1 cellular context compared by ENCODE assay signal in the genomic region with DNA sequence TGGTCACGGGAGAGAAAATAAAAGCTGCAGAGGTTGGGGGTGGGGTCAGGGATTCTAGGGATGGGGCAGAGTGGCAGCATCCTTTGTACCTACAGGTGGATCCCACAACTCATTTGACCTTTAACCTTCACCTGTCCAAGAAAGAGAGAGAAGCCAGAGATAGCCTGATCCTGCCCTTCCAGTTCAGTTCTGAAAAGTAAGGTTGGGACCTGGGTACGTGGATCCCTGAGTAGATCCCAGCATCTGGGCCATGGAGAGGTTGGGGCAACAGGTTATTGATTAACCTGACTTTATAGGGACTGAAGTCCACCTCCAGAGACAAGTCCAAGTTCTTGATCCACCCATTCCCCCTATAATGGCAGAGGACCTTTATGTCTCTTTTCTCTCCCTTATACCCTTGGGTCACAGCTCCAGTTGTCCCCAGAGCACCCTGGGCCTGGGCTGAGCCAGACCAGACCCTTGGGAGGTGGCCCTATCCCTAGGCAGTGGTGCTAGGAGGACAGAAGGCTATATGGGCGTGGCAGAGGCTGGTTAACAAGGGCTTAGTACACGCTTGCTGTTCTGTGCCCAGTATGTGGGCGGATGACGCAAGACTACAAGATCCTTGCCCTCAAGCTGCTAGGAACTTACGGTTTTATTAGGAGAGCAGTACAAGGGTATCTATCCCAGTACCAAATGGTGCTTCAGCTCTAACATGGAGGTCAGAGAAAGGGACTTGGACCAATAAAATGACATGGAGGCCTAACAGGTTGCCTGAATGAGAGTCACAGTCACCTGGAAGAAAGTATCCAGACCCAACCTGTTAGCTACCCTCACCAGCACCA.
TF ChIP-seq lines count a peak whose summit lies in the region.

No MANE protein-coding gene starts in this region.

TF ChIP-seq in GM23338, 12 proteins besides CTCF, POLR2A, EP300 and RAD21 (continued from another document):
- TF ChIP-seq, protein P1, sequence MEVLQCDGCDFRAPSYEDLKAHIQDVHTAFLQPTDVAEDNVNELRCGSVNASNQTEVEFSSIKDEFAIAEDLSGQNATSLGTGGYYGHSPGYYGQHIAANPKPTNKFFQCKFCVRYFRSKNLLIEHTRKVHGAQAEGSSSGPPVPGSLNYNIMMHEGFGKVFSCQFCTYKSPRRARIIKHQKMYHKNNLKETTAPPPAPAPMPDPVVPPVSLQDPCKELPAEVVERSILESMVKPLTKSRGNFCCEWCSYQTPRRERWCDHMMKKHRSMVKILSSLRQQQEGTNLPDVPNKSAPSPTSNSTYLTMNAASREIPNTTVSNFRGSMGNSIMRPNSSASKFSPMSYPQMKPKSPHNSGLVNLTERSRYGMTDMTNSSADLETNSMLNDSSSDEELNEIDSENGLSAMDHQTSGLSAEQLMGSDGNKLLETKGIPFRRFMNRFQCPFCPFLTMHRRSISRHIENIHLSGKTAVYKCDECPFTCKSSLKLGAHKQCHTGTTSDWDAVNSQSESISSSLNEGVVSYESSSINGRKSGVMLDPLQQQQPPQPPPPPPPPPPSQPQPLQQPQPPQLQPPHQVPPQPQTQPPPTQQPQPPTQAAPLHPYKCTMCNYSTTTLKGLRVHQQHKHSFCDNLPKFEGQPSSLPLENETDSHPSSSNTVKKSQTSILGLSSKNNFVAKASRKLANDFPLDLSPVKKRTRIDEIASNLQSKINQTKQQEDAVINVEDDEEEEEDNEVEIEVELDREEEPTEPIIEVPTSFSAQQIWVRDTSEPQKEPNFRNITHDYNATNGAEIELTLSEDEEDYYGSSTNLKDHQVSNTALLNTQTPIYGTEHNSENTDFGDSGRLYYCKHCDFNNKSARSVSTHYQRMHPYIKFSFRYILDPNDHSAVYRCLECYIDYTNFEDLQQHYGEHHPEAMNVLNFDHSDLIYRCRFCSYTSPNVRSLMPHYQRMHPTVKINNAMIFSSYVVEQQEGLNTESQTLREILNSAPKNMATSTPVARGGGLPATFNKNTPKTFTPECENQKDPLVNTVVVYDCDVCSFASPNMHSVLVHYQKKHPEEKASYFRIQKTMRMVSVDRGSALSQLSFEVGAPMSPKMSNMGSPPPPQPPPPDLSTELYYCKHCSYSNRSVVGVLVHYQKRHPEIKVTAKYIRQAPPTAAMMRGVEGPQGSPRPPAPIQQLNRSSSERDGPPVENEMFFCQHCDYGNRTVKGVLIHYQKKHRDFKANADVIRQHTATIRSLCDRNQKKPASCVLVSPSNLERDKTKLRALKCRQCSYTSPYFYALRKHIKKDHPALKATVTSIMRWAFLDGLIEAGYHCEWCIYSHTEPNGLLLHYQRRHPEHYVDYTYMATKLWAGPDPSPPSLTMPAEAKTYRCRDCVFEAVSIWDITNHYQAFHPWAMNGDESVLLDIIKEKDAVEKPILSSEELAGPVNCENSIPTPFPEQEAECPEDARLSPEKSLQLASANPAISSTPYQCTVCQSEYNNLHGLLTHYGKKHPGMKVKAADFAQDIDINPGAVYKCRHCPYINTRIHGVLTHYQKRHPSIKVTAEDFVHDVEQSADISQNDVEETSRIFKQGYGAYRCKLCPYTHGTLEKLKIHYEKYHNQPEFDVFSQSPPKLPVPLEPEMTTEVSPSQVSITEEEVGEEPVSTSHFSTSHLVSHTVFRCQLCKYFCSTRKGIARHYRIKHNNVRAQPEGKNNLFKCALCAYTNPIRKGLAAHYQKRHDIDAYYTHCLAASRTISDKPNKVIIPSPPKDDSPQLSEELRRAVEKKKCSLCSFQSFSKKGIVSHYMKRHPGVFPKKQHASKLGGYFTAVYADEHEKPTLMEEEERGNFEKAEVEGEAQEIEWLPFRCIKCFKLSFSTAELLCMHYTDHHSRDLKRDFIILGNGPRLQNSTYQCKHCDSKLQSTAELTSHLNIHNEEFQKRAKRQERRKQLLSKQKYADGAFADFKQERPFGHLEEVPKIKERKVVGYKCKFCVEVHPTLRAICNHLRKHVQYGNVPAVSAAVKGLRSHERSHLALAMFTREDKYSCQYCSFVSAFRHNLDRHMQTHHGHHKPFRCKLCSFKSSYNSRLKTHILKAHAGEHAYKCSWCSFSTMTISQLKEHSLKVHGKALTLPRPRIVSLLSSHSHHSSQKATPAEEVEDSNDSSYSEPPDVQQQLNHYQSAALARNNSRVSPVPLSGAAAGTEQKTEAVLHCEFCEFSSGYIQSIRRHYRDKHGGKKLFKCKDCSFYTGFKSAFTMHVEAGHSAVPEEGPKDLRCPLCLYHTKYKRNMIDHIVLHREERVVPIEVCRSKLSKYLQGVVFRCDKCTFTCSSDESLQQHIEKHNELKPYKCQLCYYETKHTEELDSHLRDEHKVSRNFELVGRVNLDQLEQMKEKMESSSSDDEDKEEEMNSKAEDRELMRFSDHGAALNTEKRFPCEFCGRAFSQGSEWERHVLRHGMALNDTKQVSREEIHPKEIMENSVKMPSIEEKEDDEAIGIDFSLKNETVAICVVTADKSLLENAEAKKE (CRISPR knock-in tag; IDR thresholded peaks at IDR 0.05), result no peak
- no peak for TF ChIP-seq ZNF331 (CRISPR knock-in tag; IDR thresholded peaks at IDR 0.05; ENCODE audit: low read depth)
- TF ChIP-seq CREB1 (CRISPR knock-in tag; IDR thresholded peaks at IDR 0.05; ENCODE audit: low read depth), result no peak
- TF ChIP-seq, protein P2, sequence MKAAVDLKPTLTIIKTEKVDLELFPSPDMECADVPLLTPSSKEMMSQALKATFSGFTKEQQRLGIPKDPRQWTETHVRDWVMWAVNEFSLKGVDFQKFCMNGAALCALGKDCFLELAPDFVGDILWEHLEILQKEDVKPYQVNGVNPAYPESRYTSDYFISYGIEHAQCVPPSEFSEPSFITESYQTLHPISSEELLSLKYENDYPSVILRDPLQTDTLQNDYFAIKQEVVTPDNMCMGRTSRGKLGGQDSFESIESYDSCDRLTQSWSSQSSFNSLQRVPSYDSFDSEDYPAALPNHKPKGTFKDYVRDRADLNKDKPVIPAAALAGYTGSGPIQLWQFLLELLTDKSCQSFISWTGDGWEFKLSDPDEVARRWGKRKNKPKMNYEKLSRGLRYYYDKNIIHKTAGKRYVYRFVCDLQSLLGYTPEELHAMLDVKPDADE (IDR thresholded peaks at IDR 0.05), result no peak
- TF ChIP-seq ZNF114 (CRISPR knock-in tag; IDR thresholded peaks at IDR 0.05), result no peak
- TF ChIP-seq, protein P3, sequence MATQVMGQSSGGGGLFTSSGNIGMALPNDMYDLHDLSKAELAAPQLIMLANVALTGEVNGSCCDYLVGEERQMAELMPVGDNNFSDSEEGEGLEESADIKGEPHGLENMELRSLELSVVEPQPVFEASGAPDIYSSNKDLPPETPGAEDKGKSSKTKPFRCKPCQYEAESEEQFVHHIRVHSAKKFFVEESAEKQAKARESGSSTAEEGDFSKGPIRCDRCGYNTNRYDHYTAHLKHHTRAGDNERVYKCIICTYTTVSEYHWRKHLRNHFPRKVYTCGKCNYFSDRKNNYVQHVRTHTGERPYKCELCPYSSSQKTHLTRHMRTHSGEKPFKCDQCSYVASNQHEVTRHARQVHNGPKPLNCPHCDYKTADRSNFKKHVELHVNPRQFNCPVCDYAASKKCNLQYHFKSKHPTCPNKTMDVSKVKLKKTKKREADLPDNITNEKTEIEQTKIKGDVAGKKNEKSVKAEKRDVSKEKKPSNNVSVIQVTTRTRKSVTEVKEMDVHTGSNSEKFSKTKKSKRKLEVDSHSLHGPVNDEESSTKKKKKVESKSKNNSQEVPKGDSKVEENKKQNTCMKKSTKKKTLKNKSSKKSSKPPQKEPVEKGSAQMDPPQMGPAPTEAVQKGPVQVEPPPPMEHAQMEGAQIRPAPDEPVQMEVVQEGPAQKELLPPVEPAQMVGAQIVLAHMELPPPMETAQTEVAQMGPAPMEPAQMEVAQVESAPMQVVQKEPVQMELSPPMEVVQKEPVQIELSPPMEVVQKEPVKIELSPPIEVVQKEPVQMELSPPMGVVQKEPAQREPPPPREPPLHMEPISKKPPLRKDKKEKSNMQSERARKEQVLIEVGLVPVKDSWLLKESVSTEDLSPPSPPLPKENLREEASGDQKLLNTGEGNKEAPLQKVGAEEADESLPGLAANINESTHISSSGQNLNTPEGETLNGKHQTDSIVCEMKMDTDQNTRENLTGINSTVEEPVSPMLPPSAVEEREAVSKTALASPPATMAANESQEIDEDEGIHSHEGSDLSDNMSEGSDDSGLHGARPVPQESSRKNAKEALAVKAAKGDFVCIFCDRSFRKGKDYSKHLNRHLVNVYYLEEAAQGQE (IDR thresholded peaks at IDR 0.05; ENCODE audit: unreplicated experiment), result no peak
- TF ChIP-seq JUNB (IDR thresholded peaks at IDR 0.05; ENCODE audit: unreplicated experiment), result no peak
- peak; percentile 41; the same call in 1 of the 2 replicates for TF ChIP-seq POLR2AphosphoS5 (IDR thresholded peaks at IDR 0.05; ENCODE audit: low read depth)
TF ChIP-seq in GM23338: peak in this region for 1.
